ENCODE assay signal across 8 cellular contexts in genomic region chr7:97835296-97836138, GRCh38. TPM values are rescaled to one million over a fixed set of nuclear protein-coding genes. Genes with fewer than 3 reads are reported as not detected.
DNase-seq lines count a peak whose midpoint lies in the region; ATAC-seq lines count a peak whose summit lies in the region.

No MANE protein-coding gene starts in this region.

- ATAC-seq in GM18907 (IDR thresholded peaks at IDR 0.05; ENCODE audit: unreplicated experiment) (peak; percentile 78), HG03342 (IDR thresholded peaks at IDR 0.05; ENCODE audit: unreplicated experiment) (peak; percentile 91)

- no peak overlapping the region for H2BK120ac ChIP-seq in mesenchymal stem cell (ENCODE audit: low read depth, low read length)

- no peak overlapping the region for H2AFZ ChIP-seq in mesenchymal stem cell (ENCODE audit: low read depth, low read length)

- no peak overlapping the region for H3K4me2 ChIP-seq in mesenchymal stem cell (ENCODE audit: low read length, poor library complexity, severe bottlenecking)

- no peak overlapping the region for H3K18ac ChIP-seq in mesenchymal stem cell (ENCODE audit: low read depth in 1 of 2, low read length in 2 of 2)

- no peak overlapping the region for H2BK12ac ChIP-seq in mesenchymal stem cell (ENCODE audit: low read length in 2 of 2)

- H3K4me1 ChIP-seq in mesenchymal stem cell (ENCODE audit: control insufficient read depth, insufficient read depth, low read depth, low read length), result no peaks in the 10 kb centered on the region

- H3K27ac ChIP-seq in mesenchymal stem cell (ENCODE audit: low read length, poor library complexity, severe bottlenecking), result no peak overlapping the region

- H2AK5ac ChIP-seq in mesenchymal stem cell (ENCODE audit: low read length, severe bottlenecking), result no peak overlapping the region

- H3K9me3 ChIP-seq in mesenchymal stem cell (ENCODE audit: control insufficient read depth, low read length), result no peaks in the 10 kb centered on the region

- no peak overlapping the region for H4K8ac ChIP-seq in mesenchymal stem cell (ENCODE audit: low read length)

- no peaks in the 10 kb centered on the region for H3K79me1 ChIP-seq in mesenchymal stem cell (replicated peaks; ENCODE audit: low read length, poor library complexity, severe bottlenecking)

- H3K4ac ChIP-seq in mesenchymal stem cell (ENCODE audit: low read depth in 1 of 2, low read length in 2 of 2), result no peak overlapping the region

- no peak overlapping the region for H2BK5ac ChIP-seq in mesenchymal stem cell (ENCODE audit: low read depth, low read length, poor library complexity, severe bottlenecking)

- peaks cover 8 to 38% of the 10 kb centered on the region in 2 experiments for H3K27me3 ChIP-seq in mesenchymal stem cell (ENCODE audit: control insufficient read depth in 1 of 2, insufficient read depth in 1 of 2, low read length in 2 of 2)

- no peak overlapping the region for H2BK15ac ChIP-seq in mesenchymal stem cell (ENCODE audit: low read depth, poor library complexity, severe bottlenecking)

- H3K4me3 ChIP-seq in mesenchymal stem cell (ENCODE audit: insufficient read depth in 1 of 2, low read depth in 1 of 2, low read length in 2 of 2), result no peak overlapping the region

- H3K23ac ChIP-seq in mesenchymal stem cell (ENCODE audit: low read length in 2 of 2), result no peak overlapping the region

- no peaks in the 10 kb centered on the region for H3K36me3 ChIP-seq in mesenchymal stem cell (ENCODE audit: control insufficient read depth in 1 of 2, insufficient read depth in 2 of 2, low read depth in 1 of 2, low read length in 2 of 2)

- H3K9ac ChIP-seq in mesenchymal stem cell (ENCODE audit: low read length), result no peak overlapping the region

- H3K14ac ChIP-seq in mesenchymal stem cell (ENCODE audit: low read length in 2 of 2), result no peak overlapping the region

- WGBS in mesenchymal stem cell, result 52% methylated on average over 9 of the region's 12 CpGs

- DNase-seq in Ammon's horn (ENCODE audit: low spot score), result peak; percentile 83
- DNase-seq in NCI-H526 (lab: John Stamatoyannopoulos, UW), result peak; percentile 34 to 78
- DNase-seq in activated CD4-positive, alpha-beta T cell treated with anti-CD3 and anti-CD28 coated beads, Interleukin-2, amount 50 U/mL, for 4 hours, result peak; percentile 47 to 48
- peak; percentile 12 for DNase-seq in effector CD8-positive, alpha-beta T cell (lab: John Stamatoyannopoulos, UW)
- peak; percentile 71 for DNase-seq in mesenchymal stem cell
- DNase-seq in stimulated activated CD8-positive, alpha-beta memory T cell treated with anti-CD3 and anti-CD28 coated beads, Interleukin-4, amount 100 ng/mL, for 4 hours (ENCODE audit: low read depth in 2 of 2, low spot score in 1 of 2), result peak; percentile 6 to 27

- no peak overlapping the region for H4K91ac ChIP-seq in mesenchymal stem cell (ENCODE audit: low read length)

RNA-seq across cellular contexts. Expression of gene ASNS, which starts 36.7 kb away (rescaled TPM):
- polyA plus RNA-seq in mesenchymal stem cell (2013, experiment 1 of 2), result 86.4 TPM
- polyA plus RNA-seq in mesenchymal stem cell (2013, experiment 2 of 2), result 85.8 TPM

Comparison
In these comparisons a context has a peak if more than half of its experiments do, and no peak if none do; other contexts are left out.
1. DNase-seq: peak in every context shown above with its lines; median percentile 83 in Ammon's horn; 71 in mesenchymal stem cell; 56 in NCI-H526; 48 in activated CD4-positive, alpha-beta T cell treated with anti-CD3 and anti-CD28 coated beads, Interleukin-2, amount 50 U/mL, for 4 hours; 16 in stimulated activated CD8-positive, alpha-beta memory T cell treated with anti-CD3 and anti-CD28 coated beads, Interleukin-4, amount 100 ng/mL, for 4 hours; 12 in effector CD8-positive, alpha-beta T cell.